In the genomic region with DNA sequence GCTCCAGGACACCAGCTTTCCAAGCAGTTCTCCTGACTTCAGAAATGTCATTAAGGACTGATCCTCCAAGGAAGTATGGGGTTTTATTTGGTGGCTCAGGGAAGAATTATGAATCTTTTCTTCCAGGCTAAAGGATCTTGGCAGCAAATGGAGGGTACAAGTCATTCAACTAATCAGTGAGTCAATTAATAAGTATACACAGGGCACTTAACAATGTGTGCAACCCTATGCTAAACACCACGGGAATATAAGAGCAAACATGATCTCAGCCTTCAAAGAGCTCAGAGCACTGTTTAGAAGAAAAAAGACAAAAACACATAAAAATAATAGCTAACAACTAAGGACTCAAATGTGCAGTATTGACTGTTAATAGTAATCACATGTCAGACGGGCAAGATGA, we compare ENCODE assay signal across 28 cellular contexts.
A peak's percentile ranks its signal among the peaks of the same experiment; 100 is the strongest.
DNase-seq lines count a peak whose midpoint lies in the region; ATAC-seq and TF ChIP-seq lines count a peak whose summit lies in the region.
"Had no signal": no experiment of that assay in that cellular context is flagged by ENCODE, and none has a peak within 500 bp of the region (broad histone marks: within the 10 kb centered on the region; RNA-seq: fewer than 3 reads in every experiment).

No MANE protein-coding gene starts in this region.

- TF ChIP-seq CTCF in body of pancreas (IDR thresholded peaks at IDR 0.05) (no peak), esophagus squamous epithelium (IDR thresholded peaks at IDR 0.05) (no peak), sigmoid colon (IDR thresholded peaks at IDR 0.05) (no peak), uterus (IDR thresholded peaks at IDR 0.05) (no peak), tibial nerve (IDR thresholded peaks at IDR 0.05) (no peak), brain microvascular endothelial cell (IDR thresholded peaks at IDR 0.05; ENCODE audit: low read depth, low read length, missing control alignments) (no peak)

- H3K4me3 ChIP-seq in body of pancreas (no peak overlapping the region), esophagus squamous epithelium (no peak overlapping the region), sigmoid colon (no peak overlapping the region), uterus (no peak overlapping the region), tibial nerve (no peak overlapping the region), brain microvascular endothelial cell (ENCODE audit: low read depth, low read length) (no peak overlapping the region)
- H3K4me3 ChIP-seq: BLaER1, GM12878, SJSA1 had no signal

- H3K27me3 ChIP-seq in body of pancreas (no peaks in the 10 kb centered on the region), esophagus squamous epithelium (no peaks in the 10 kb centered on the region), sigmoid colon (no peaks in the 10 kb centered on the region), uterus (no peaks in the 10 kb centered on the region), tibial nerve (no peaks in the 10 kb centered on the region), brain microvascular endothelial cell (replicated peaks) (no peaks in the 10 kb centered on the region)
- H3K27me3 ChIP-seq: BLaER1, SJSA1 had no signal

- H3K27ac ChIP-seq in body of pancreas (peak overlapping the region in 3 of 4 donors; percentile 82 to 90 (median 88)), esophagus squamous epithelium (peak overlapping the region in 3 of 4 donors; percentile 55 to 77 (median 66)), sigmoid colon (peak overlapping the region; percentile 50 to 71 (median 64)), uterus (peak overlapping the region; percentile 65 to 68), tibial nerve (no peak overlapping the region), brain microvascular endothelial cell (no peak overlapping the region)
- H3K27ac ChIP-seq: BLaER1, HL-60, KMS-11, SJSA1 had no signal

- intact Hi-C loops in body of pancreas (cut with DNase I) (no loop called here), esophagus squamous epithelium (cut with DNase I) (no loop called here), sigmoid colon (cut with DNase I) (no loop called here), uterus (cut with DNase I; ENCODE audit: low total_unique reads) (no loop called here)

- ATAC-seq in body of pancreas: no peak
- ATAC-seq: GM12878 had no signal

- H3K4me1 ChIP-seq in body of pancreas: peaks cover 78% of the 10 kb centered on the region
- peaks cover 0 to 49% (median 35%) of the 10 kb centered on the region in 3 donors for H3K4me1 ChIP-seq in esophagus squamous epithelium
- peaks cover 0 to 47% (median 34%) of the 10 kb centered on the region in 4 donors for H3K4me1 ChIP-seq in sigmoid colon
- peaks cover 0 to 4% of the 10 kb centered on the region in 2 donors for H3K4me1 ChIP-seq in uterus
- H3K4me1 ChIP-seq in tibial nerve: peaks cover 0 to 24% (median 7%) of the 10 kb centered on the region in 4 donors

- in situ Hi-C loops in brain microvascular endothelial cell (cut with HindIII; ENCODE audit: low pct_ligation_motif_present, low sequenced_read_pairs): no loop called here

- H3K9me3 ChIP-seq in body of pancreas: no peaks in the 10 kb centered on the region
- no peaks in the 10 kb centered on the region for H3K9me3 ChIP-seq in esophagus squamous epithelium
- no peaks in the 10 kb centered on the region for H3K9me3 ChIP-seq in sigmoid colon
- H3K9me3 ChIP-seq in uterus: no peaks in the 10 kb centered on the region
- no peaks in the 10 kb centered on the region for H3K9me3 ChIP-seq in tibial nerve
- H3K9me3 ChIP-seq: SJSA1 had no signal

- no peaks in the 10 kb centered on the region for H3K36me3 ChIP-seq in body of pancreas (replicated peaks in 1 of 2; ENCODE audit: insufficient read depth in 1 of 2, low read depth in 2 of 2)
- no peaks in the 10 kb centered on the region for H3K36me3 ChIP-seq in esophagus squamous epithelium
- H3K36me3 ChIP-seq in sigmoid colon: no peaks in the 10 kb centered on the region
- no peaks in the 10 kb centered on the region for H3K36me3 ChIP-seq in uterus
- H3K36me3 ChIP-seq in tibial nerve: no peaks in the 10 kb centered on the region
- H3K36me3 ChIP-seq in brain microvascular endothelial cell (replicated peaks): no peaks in the 10 kb centered on the region
- H3K36me3 ChIP-seq: BLaER1, SJSA1 had no signal

- TF ChIP-seq POLR2A in body of pancreas (IDR thresholded peaks at IDR 0.05) (no peak), esophagus squamous epithelium (IDR thresholded peaks at IDR 0.05) (no peak), sigmoid colon (IDR thresholded peaks at IDR 0.05) (no peak), uterus (IDR thresholded peaks at IDR 0.05) (no peak), tibial nerve (IDR thresholded peaks at IDR 0.05) (no peak)

- no peak for TF ChIP-seq EP300 in sigmoid colon (IDR thresholded peaks at IDR 0.05)
- no peak for TF ChIP-seq EP300 in tibial nerve (IDR thresholded peaks at IDR 0.05)

- WGBS in body of pancreas, 2 donors: 51 to 61% methylated on average over 2 of the region's 2 CpGs
- WGBS in esophagus squamous epithelium, 2 donors: 39 to 57% methylated on average over 2 of the region's 2 CpGs
- 88 to 93% methylated on average over 2 of the region's 2 CpGs for WGBS in sigmoid colon, 2 donors
- WGBS in tibial nerve, 2 donors: 83 to 88% methylated on average over 2 of the region's 2 CpGs

- DNase-seq in body of pancreas (no peak), esophagus squamous epithelium (lab: John Stamatoyannopoulos, UW) (no peak), sigmoid colon (no peak), uterus (no peak), kidney tubule cell (ENCODE audit: low spot score) (no peak), tibial nerve (ENCODE audit: low spot score in 2 of 2) (no peak), brain microvascular endothelial cell (no peak), superior temporal gyrus (ENCODE audit: extremely low spot score) (no peak)
- DNase-seq: CD4-positive, CD25-positive, alpha-beta regulatory T cell; COR-L47; DMS79; EL; GDM1; NCI-H1048; NCI-H1417; NCI-H1694; NCI-H2029 treated with DMSO at 0.1 percent for 48 hours; NCI-H446 treated with DMSO at 0.1 percent for 48 hours; NCI-H526; NCI-H82; NK-92 treated with Interleukin-12 subunit alpha and Interleukin-12 subunit beta, amount 100 ng/mL, for 24 hours; Right ventricle myocardium superior; RPMI8226 had no signal

Comparison
In these comparisons a context has a peak if more than half of its experiments do, and no peak if none do; other contexts are left out.
1. H3K27ac ChIP-seq: peak in body of pancreas (3 of 4), esophagus squamous epithelium (3 of 4), sigmoid colon (4 of 4) and uterus (2 of 2); none in tibial nerve (0 of 4) and brain microvascular endothelial cell (single experiment).